Comparison of ENCODE assay signal across 35 cellular contexts in the genomic region with DNA sequence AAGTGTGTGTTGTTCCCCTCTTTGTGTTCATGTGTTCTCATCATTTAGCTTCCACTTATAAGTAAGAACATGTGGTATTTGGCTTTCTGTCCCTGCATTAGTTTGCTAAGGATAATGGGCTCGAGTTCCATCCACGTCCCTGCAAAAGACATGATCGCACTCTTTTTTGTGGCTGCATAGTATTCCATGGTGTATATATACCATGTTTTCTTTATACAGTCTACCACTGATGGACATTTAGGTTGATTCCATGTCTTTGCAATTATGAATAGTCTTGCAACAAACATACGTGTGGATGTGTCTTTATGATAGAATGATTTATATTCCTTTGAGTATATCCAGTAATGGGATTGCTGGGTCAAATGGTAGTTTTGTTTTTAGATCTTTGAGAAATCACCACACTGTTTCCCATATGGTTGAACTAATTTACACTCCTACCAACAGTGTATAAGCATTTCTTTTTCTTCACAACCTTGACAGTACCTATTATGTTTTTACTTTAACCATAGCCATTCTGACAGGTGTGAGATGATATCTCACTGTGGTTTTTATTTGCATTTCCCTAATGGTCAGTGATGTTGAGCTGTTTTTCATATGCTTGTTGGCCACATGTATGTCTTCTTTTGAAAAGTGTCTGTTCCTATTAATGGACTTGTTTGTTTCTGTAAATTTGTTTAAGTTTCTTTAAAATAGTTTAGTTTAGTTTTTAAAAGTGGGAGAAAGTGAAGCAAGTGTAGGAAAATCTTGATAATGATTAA. TPM values are rescaled to one million over a fixed set of nuclear protein-coding genes. Genes with fewer than 3 reads are reported as not detected.
A peak's percentile ranks its signal among the peaks of the same experiment; 100 is the strongest.
DNase-seq lines count a peak whose midpoint lies in the region; ATAC-seq, FAIRE-seq and TF ChIP-seq lines count a peak whose summit lies in the region.
"Had no signal": no experiment of that assay in that cellular context is flagged by ENCODE, and none has a peak within 500 bp of the region (broad histone marks: within the 10 kb centered on the region; RNA-seq: fewer than 3 reads in every experiment).

No MANE protein-coding gene starts in this region.

- no peak overlapping the region for H3K4me3 ChIP-seq in thyroid gland (replicated peaks in 1 of 3)
- H3K4me3 ChIP-seq: breast epithelium, dorsolateral prefrontal cortex, GM23338, neural progenitor cell, smooth muscle cell, suprapubic skin, upper lobe of right lung had no signal

- peaks cover 7% of the 10 kb centered on the region for H3K27me3 Mint-ChIP-seq in activated T-helper 1 cell treated with anti-CD3 and anti-CD28 coated beads, Interleukin-12 subunit alpha, Interleukin-12 subunit beta, Interleukin-2, Interleukin-4 antibody, amounts not matched to agents 30 ng/mL and 10 ng/mL and 1 ng/mL, durations not matched to agents 14 hours and 24 hours and 36 hours (ENCODE audit: insufficient read depth)
- H3K27me3 Mint-ChIP-seq in effector memory CD8-positive, alpha-beta T cell, result peaks cover 30 to 31% of the 10 kb centered on the region in 2 donors
- H3K27me3 Mint-ChIP-seq: activated naive CD8-positive, alpha-beta T cell treated with anti-CD3 and anti-CD28 coated beads for 36 hours had no signal

- intact Hi-C loops in activated T-helper 1 cell treated with anti-CD3 and anti-CD28 coated beads, Interleukin-12 subunit alpha, Interleukin-12 subunit beta, Interleukin-2, Interleukin-4 antibody, amounts not matched to agents 30 ng/mL and 10 ng/mL and 1 ng/mL, durations not matched to agents 14 hours and 24 hours and 36 hours (cut with micrococcal nuclease), result no loop called here
- intact Hi-C loops in thyroid gland (cut with DNase I), result no loop called here

- H3K27me3 ChIP-seq in thyroid gland, result no peaks in the 10 kb centered on the region
- H3K27me3 ChIP-seq: breast epithelium, dorsolateral prefrontal cortex, neural progenitor cell, suprapubic skin, upper lobe of right lung had no signal

- TF ChIP-seq POLR2A in thyroid gland (IDR thresholded peaks at IDR 0.05), result no peak

- FAIRE-seq in GM18507 (lab: Jason Lieb, UNC), result peak; percentile 48
- FAIRE-seq: G401.6, RCC 7860 had no signal

- no peaks in the 10 kb centered on the region for H3K36me3 Mint-ChIP-seq in activated T-helper 1 cell treated with anti-CD3 and anti-CD28 coated beads, Interleukin-12 subunit alpha, Interleukin-12 subunit beta, Interleukin-2, Interleukin-4 antibody, amounts not matched to agents 30 ng/mL and 10 ng/mL and 1 ng/mL, durations not matched to agents 14 hours and 24 hours and 36 hours (ENCODE audit: low read depth)
- no peaks in the 10 kb centered on the region for H3K36me3 Mint-ChIP-seq in effector memory CD8-positive, alpha-beta T cell (ENCODE audit: insufficient read depth)
- H3K36me3 Mint-ChIP-seq: activated naive CD8-positive, alpha-beta T cell treated with anti-CD3 and anti-CD28 coated beads for 36 hours; neural progenitor cell had no signal

- no peak for TF ChIP-seq CTCF in thyroid gland (IDR thresholded peaks at IDR 0.05)

- ATAC-seq in GM19463 (IDR thresholded peaks at IDR 0.05; ENCODE audit: unreplicated experiment) (peak; percentile 60), HG02885 (IDR thresholded peaks at IDR 0.05; ENCODE audit: poor library complexity, unreplicated experiment) (peak; percentile 51)
- ATAC-seq in effector memory CD8-positive, alpha-beta T cell (replicated peaks), result no peak
- ATAC-seq: GM23338, right cardiac atrium, upper lobe of right lung had no signal

- H3K4me3 Mint-ChIP-seq in activated T-helper 1 cell treated with anti-CD3 and anti-CD28 coated beads, Interleukin-12 subunit alpha, Interleukin-12 subunit beta, Interleukin-2, Interleukin-4 antibody, amounts not matched to agents 30 ng/mL and 10 ng/mL and 1 ng/mL, durations not matched to agents 14 hours and 24 hours and 36 hours, result no peak overlapping the region
- H3K4me3 Mint-ChIP-seq in effector memory CD8-positive, alpha-beta T cell, result no peak overlapping the region
- H3K4me3 Mint-ChIP-seq: activated naive CD8-positive, alpha-beta T cell treated with anti-CD3 and anti-CD28 coated beads for 36 hours; GM23338; neural progenitor cell had no signal

- no peak overlapping the region for H3K27ac Mint-ChIP-seq in activated T-helper 1 cell treated with anti-CD3 and anti-CD28 coated beads, Interleukin-12 subunit alpha, Interleukin-12 subunit beta, Interleukin-2, Interleukin-4 antibody, amounts not matched to agents 30 ng/mL and 10 ng/mL and 1 ng/mL, durations not matched to agents 14 hours and 24 hours and 36 hours
- no peak overlapping the region for H3K27ac Mint-ChIP-seq in effector memory CD8-positive, alpha-beta T cell
- H3K27ac Mint-ChIP-seq: activated naive CD8-positive, alpha-beta T cell treated with anti-CD3 and anti-CD28 coated beads for 36 hours; GM23338; neural progenitor cell had no signal

- DNase-seq in GM18507 (ENCODE audit: extremely low spot score, insufficient read length, low read depth) (no peak), NCI-H526 treated with DMSO at 0.1 percent for 48 hours (lab: John Stamatoyannopoulos, UW) (peak; percentile 47), thyroid gland (no peak), globus pallidus (ENCODE audit: low spot score) (no peak)
- DNase-seq in activated T-helper 1 cell treated with anti-CD3 and anti-CD28 coated beads, Interleukin-12 subunit alpha, Interleukin-12 subunit beta, Interleukin-2, Interleukin-4 antibody, amounts not matched to agents 30 ng/mL and 10 ng/mL and 1 ng/mL, durations not matched to agents 14 hours and 24 hours and 36 hours (ENCODE audit: low spot score), result no peak
- no peak for DNase-seq in effector memory CD8-positive, alpha-beta T cell
- DNase-seq: activated CD4-positive, alpha-beta T cell treated with anti-CD3 and anti-CD28 coated beads for 4 hours; activated naive CD8-positive, alpha-beta T cell treated with anti-CD3 and anti-CD28 coated beads for 36 hours; anterior cingulate cortex; Caco-2; dorsolateral prefrontal cortex; foreskin melanocyte; MM.1S; NCI-H1417; NCI-H2081; NCI-H345; NCI-H748 treated with DMSO at 0.1 percent for 48 hours; right cardiac atrium; SIG-M5; stimulated activated naive CD4-positive, alpha-beta T cell; T1000; upper lobe of right lung had no signal

- H3K4me1 ChIP-seq in thyroid gland, result no peaks in the 10 kb centered on the region
- H3K4me1 ChIP-seq: breast epithelium, Caco-2, neural progenitor cell, parathyroid adenoma, suprapubic skin, upper lobe of right lung had no signal

- WGBS in thyroid gland, 2 donors, result 93 to 94% methylated on average over 4 of the region's 4 CpGs

- no peaks in the 10 kb centered on the region for H3K9me3 ChIP-seq in thyroid gland
- H3K9me3 ChIP-seq: breast epithelium, Caco-2, suprapubic skin, upper lobe of right lung had no signal

- no peaks in the 10 kb centered on the region for H3K36me3 ChIP-seq in thyroid gland
- H3K36me3 ChIP-seq: breast epithelium, neural progenitor cell, suprapubic skin, upper lobe of right lung had no signal

- H3K27ac ChIP-seq in thyroid gland, result no peak overlapping the region
- H3K27ac ChIP-seq: breast epithelium, C4-2B, dorsolateral prefrontal cortex, HL-60, neural progenitor cell, parathyroid adenoma, suprapubic skin, upper lobe of right lung, VCaP had no signal

- no peaks in the 10 kb centered on the region for H3K4me1 Mint-ChIP-seq in activated T-helper 1 cell treated with anti-CD3 and anti-CD28 coated beads, Interleukin-12 subunit alpha, Interleukin-12 subunit beta, Interleukin-2, Interleukin-4 antibody, amounts not matched to agents 30 ng/mL and 10 ng/mL and 1 ng/mL, durations not matched to agents 14 hours and 24 hours and 36 hours (ENCODE audit: low read depth)
- H3K4me1 Mint-ChIP-seq in effector memory CD8-positive, alpha-beta T cell (ENCODE audit: low read depth in 2 of 2), result no peaks in the 10 kb centered on the region
- H3K4me1 Mint-ChIP-seq: activated naive CD8-positive, alpha-beta T cell treated with anti-CD3 and anti-CD28 coated beads for 36 hours; neural progenitor cell had no signal

- no peaks in the 10 kb centered on the region for H3K9me3 Mint-ChIP-seq in activated T-helper 1 cell treated with anti-CD3 and anti-CD28 coated beads, Interleukin-12 subunit alpha, Interleukin-12 subunit beta, Interleukin-2, Interleukin-4 antibody, amounts not matched to agents 30 ng/mL and 10 ng/mL and 1 ng/mL, durations not matched to agents 14 hours and 24 hours and 36 hours
- H3K9me3 Mint-ChIP-seq in effector memory CD8-positive, alpha-beta T cell, result no peaks in the 10 kb centered on the region
- H3K9me3 Mint-ChIP-seq: activated naive CD8-positive, alpha-beta T cell treated with anti-CD3 and anti-CD28 coated beads for 36 hours; GM23338; neural progenitor cell had no signal

RNA-seq across cellular contexts. Expression of gene SLC30A4, which starts 21.9 kb away (rescaled TPM):
- total RNA-seq in activated T-helper 1 cell treated with anti-CD3 and anti-CD28 coated beads, Interleukin-12 subunit alpha, Interleukin-12 subunit beta, Interleukin-2, Interleukin-4 antibody, amounts not matched to agents 30 ng/mL and 10 ng/mL and 1 ng/mL, durations not matched to agents 14 hours and 24 hours and 36 hours, result 1.6 and 2.1 TPM in 2 replicates
- 10 to 100 TPM; 12.5 to 15.9 (median 13.6) TPM for total RNA-seq in thyroid gland
- total RNA-seq: GM23338 had no signal

RNA-seq across cellular contexts. Expression of gene BLOC1S6, which starts 42.7 kb away (rescaled TPM):
- total RNA-seq in activated T-helper 1 cell treated with anti-CD3 and anti-CD28 coated beads, Interleukin-12 subunit alpha, Interleukin-12 subunit beta, Interleukin-2, Interleukin-4 antibody, amounts not matched to agents 30 ng/mL and 10 ng/mL and 1 ng/mL, durations not matched to agents 14 hours and 24 hours and 36 hours, result 50.6 TPM in 2 replicates
- 10 to 100 TPM; 59.7 to 88.7 (median 82.6) TPM for total RNA-seq in thyroid gland
